In genomic region chr5:116998024-116998423, GRCh38 we compare ENCODE assay signal across 8 cellular contexts.
"Had no signal": no experiment of that assay in that cellular context is flagged by ENCODE, and none has a peak within 500 bp of the region (broad histone marks: within the 10 kb centered on the region; RNA-seq: fewer than 3 reads in every experiment).

No MANE protein-coding gene starts in this region.

- H3K36me3 Mint-ChIP-seq: IgD-negative memory B cell had no signal

- H3K27ac ChIP-seq: HL-60, KMS-11 had no signal

- H3K4me2 ChIP-seq: KMS-11 had no signal

- ATAC-seq: HepG2 had no signal

- H3K4me3 Mint-ChIP-seq: H9, IgD-negative memory B cell had no signal

- H3K9ac ChIP-seq: KMS-11 had no signal

- H3K4me1 Mint-ChIP-seq: H9, IgD-negative memory B cell had no signal

- DNase-seq: GOT3, H9, HCEC 1CT, KBM-7 had no signal

- H3K27ac Mint-ChIP-seq: H9, IgD-negative memory B cell had no signal

- H3K27me3 Mint-ChIP-seq: IgD-negative memory B cell had no signal
